1 cellular context compared by ENCODE assay signal in the genomic region with DNA sequence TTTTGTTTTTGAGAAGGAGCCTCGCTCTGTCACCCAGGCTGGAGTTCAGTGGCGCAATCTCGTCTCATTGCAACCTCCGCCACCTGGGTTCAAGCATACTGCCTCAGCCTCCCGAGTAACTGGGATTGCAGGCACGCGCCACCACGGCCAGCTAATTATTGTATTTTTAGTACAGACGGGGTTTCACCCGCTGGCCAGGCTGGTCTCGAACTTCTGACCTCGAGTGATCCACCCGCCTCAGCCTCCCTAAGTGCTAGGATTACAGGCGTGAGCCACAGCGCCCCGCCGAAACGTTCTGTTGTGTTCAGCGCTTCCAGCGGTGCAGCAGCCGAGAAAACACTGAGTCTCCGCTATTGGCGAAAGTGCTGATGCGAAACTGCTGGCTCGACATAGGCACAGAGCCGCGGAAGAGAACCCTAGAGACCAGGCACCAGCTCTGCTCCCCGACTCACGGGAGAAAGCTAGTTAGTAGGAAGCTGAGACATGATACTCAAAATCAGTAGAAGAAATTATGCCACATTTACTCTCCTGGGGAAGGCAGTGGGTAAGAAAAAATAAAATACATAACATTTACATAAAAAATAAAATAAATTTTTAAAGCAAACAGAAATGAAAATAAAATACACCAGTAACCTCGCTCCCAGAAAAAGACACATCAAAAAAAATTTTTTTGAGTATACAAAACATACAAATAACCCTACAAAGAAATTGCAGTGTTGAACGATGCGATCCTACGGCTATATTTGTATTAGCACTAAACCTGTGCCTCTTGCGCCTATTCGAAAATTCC.
TF ChIP-seq lines count a peak whose summit lies in the region.

No MANE protein-coding gene starts in this region.

TF ChIP-seq in HEK293, 187 proteins besides CTCF, POLR2A, EP300 and RAD21 (continued from another document and continues in another):
- TF ChIP-seq ZNF639 (tag by site-specific recombination; IDR thresholded peaks at IDR 0.05) (peak; percentile 57; the same call in 1 of the 2 replicates), ZNF664 (tag by site-specific recombination; IDR thresholded peaks at IDR 0.05) (no peak), KLF8 (tag by site-specific recombination; IDR thresholded peaks at IDR 0.05) (peak; percentile 45), ZBTB17 (tag by site-specific recombination; IDR thresholded peaks at IDR 0.05) (peak; percentile 89), ZNF26 (tag by site-specific recombination; IDR thresholded peaks at IDR 0.05) (no peak), ZNF658 (tag by site-specific recombination; IDR thresholded peaks at IDR 0.05) (no peak), ZNF530 (tag by site-specific recombination; IDR thresholded peaks at IDR 0.05; ENCODE audit: low read depth) (no peak), BCL11B (tag by site-specific recombination; IDR thresholded peaks at IDR 0.05; ENCODE audit: low read depth) (0 out of 2 replicates have a peak, but pooled peaks have one; percentile 42), SETDB1 (IDR thresholded peaks at IDR 0.05; ENCODE audit: insufficient read length, low read length) (no peak), ZNF610 (tag by site-specific recombination; IDR thresholded peaks at IDR 0.05; ENCODE audit: borderline replicate concordance) (peak; percentile 49; the same call in 1 of the 2 replicates), ZNF792 (tag by site-specific recombination; IDR thresholded peaks at IDR 0.05) (peak; percentile 62; the same call in 1 of the 2 replicates), ZNF19 (tag by site-specific recombination; IDR thresholded peaks at IDR 0.05; ENCODE audit: low read depth) (no peak), ZEB2 (tag by site-specific recombination; IDR thresholded peaks at IDR 0.05) (peak; percentile 81), ZNF391 (tag by site-specific recombination; IDR thresholded peaks at IDR 0.05; ENCODE audit: borderline replicate concordance, low read depth) (peak; percentile 86), TSHZ1 (tag by site-specific recombination; IDR thresholded peaks at IDR 0.05; ENCODE audit: borderline replicate concordance) (0 out of 2 replicates have a peak, but pooled peaks have one; percentile 7), GFI1B (tag by site-specific recombination; IDR thresholded peaks at IDR 0.05) (peak; percentile 18; the same call in 1 of the 2 replicates), ZNF623 (tag by site-specific recombination; IDR thresholded peaks at IDR 0.05) (0 out of 2 replicates have a peak, but pooled peaks have one; percentile 5), ZNF23 (tag by site-specific recombination; IDR thresholded peaks at IDR 0.05; ENCODE audit: borderline replicate concordance) (no peak), ZNF138 (tag by site-specific recombination; IDR thresholded peaks at IDR 0.05; ENCODE audit: borderline replicate concordance) (no peak), ZNF202 (tag by site-specific recombination; IDR thresholded peaks at IDR 0.05; ENCODE audit: borderline replicate concordance) (no peak), ZNF24 (tag by site-specific recombination; IDR thresholded peaks at IDR 0.05) (peak; percentile 86), ZNF654 (tag by site-specific recombination; IDR thresholded peaks at IDR 0.05; ENCODE audit: low read depth) (no peak), PRDM1 (tag by site-specific recombination; IDR thresholded peaks at IDR 0.05) (peak; percentile 77)
- TF ChIP-seq, protein P1, sequence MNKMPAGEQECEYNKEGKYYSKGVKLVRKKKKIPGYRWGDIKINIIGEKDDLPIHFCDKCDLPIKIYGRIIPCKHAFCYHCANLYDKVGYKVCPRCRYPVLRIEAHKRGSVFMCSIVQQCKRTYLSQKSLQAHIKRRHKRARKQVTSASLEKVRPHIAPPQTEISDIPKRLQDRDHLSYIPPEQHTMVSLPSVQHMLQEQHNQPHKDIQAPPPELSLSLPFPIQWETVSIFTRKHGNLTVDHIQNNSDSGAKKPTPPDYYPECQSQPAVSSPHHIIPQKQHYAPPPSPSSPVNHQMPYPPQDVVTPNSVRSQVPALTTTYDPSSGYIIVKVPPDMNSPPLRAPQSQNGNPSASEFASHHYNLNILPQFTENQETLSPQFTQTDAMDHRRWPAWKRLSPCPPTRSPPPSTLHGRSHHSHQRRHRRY (tag by site-specific recombination; IDR thresholded peaks at IDR 0.05) = no peak
- TF ChIP-seq, protein P2, sequence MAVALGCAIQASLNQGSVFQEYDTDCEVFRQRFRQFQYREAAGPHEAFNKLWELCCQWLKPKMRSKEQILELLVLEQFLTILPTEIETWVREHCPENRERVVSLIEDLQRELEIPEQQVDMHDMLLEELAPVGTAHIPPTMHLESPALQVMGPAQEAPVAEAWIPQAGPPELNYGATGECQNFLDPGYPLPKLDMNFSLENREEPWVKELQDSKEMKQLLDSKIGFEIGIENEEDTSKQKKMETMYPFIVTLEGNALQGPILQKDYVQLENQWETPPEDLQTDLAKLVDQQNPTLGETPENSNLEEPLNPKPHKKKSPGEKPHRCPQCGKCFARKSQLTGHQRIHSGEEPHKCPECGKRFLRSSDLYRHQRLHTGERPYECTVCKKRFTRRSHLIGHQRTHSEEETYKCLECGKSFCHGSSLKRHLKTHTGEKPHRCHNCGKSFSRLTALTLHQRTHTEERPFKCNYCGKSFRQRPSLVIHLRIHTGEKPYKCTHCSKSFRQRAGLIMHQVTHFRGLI (tag by site-specific recombination; IDR thresholded peaks at IDR 0.05) = no peak
- TF ChIP-seq, protein P3, sequence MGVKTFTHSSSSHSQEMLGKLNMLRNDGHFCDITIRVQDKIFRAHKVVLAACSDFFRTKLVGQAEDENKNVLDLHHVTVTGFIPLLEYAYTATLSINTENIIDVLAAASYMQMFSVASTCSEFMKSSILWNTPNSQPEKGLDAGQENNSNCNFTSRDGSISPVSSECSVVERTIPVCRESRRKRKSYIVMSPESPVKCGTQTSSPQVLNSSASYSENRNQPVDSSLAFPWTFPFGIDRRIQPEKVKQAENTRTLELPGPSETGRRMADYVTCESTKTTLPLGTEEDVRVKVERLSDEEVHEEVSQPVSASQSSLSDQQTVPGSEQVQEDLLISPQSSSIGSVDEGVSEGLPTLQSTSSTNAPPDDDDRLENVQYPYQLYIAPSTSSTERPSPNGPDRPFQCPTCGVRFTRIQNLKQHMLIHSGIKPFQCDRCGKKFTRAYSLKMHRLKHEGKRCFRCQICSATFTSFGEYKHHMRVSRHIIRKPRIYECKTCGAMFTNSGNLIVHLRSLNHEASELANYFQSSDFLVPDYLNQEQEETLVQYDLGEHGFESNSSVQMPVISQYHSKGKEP (tag by site-specific recombination; IDR thresholded peaks at IDR 0.05) = 0 out of 2 replicates have a peak, but pooled peaks have one; percentile 11
- TF ChIP-seq, protein P4, sequence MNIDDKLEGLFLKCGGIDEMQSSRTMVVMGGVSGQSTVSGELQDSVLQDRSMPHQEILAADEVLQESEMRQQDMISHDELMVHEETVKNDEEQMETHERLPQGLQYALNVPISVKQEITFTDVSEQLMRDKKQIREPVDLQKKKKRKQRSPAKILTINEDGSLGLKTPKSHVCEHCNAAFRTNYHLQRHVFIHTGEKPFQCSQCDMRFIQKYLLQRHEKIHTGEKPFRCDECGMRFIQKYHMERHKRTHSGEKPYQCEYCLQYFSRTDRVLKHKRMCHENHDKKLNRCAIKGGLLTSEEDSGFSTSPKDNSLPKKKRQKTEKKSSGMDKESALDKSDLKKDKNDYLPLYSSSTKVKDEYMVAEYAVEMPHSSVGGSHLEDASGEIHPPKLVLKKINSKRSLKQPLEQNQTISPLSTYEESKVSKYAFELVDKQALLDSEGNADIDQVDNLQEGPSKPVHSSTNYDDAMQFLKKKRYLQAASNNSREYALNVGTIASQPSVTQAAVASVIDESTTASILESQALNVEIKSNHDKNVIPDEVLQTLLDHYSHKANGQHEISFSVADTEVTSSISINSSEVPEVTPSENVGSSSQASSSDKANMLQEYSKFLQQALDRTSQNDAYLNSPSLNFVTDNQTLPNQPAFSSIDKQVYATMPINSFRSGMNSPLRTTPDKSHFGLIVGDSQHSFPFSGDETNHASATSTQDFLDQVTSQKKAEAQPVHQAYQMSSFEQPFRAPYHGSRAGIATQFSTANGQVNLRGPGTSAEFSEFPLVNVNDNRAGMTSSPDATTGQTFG (tag by site-specific recombination; IDR thresholded peaks at IDR 0.05; ENCODE audit: borderline replicate concordance) = no peak
- TF ChIP-seq, protein P5, sequence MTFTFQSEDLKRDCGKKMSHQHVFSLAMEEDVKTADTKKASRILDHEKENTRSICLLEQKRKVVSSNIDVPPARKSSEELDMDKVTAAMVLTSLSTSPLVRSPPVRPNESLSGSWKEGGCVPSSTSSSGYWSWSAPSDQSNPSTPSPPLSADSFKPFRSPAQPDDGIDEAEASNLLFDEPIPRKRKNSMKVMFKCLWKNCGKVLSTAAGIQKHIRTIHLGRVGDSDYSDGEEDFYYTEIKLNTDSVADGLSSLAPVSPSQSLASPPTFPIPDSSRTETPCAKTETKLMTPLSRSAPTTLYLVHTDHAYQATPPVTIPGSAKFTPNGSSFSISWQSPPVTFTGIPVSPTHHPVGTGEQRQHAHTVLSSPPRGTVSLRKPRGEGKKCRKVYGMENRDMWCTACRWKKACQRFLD (tag by site-specific recombination; IDR thresholded peaks at IDR 0.05) = no peak
- TF ChIP-seq, protein P6, sequence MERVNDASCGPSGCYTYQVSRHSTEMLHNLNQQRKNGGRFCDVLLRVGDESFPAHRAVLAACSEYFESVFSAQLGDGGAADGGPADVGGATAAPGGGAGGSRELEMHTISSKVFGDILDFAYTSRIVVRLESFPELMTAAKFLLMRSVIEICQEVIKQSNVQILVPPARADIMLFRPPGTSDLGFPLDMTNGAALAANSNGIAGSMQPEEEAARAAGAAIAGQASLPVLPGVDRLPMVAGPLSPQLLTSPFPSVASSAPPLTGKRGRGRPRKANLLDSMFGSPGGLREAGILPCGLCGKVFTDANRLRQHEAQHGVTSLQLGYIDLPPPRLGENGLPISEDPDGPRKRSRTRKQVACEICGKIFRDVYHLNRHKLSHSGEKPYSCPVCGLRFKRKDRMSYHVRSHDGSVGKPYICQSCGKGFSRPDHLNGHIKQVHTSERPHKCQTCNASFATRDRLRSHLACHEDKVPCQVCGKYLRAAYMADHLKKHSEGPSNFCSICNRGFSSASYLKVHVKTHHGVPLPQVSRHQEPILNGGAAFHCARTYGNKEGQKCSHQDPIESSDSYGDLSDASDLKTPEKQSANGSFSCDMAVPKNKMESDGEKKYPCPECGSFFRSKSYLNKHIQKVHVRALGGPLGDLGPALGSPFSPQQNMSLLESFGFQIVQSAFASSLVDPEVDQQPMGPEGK (tag by site-specific recombination; IDR thresholded peaks at IDR 0.05) = peak; percentile 49; the same call in 1 of the 2 replicates
